In genomic region chr16:5032748-5033167, GRCh38 we compare ENCODE assay signal across 1 cellular context.
TF ChIP-seq lines count a peak whose summit lies in the region.

No MANE protein-coding gene starts in this region.

TF ChIP-seq in GM23338, 12 proteins besides CTCF, POLR2A, EP300 and RAD21 (continued from another document):
- TF ChIP-seq, protein P1, sequence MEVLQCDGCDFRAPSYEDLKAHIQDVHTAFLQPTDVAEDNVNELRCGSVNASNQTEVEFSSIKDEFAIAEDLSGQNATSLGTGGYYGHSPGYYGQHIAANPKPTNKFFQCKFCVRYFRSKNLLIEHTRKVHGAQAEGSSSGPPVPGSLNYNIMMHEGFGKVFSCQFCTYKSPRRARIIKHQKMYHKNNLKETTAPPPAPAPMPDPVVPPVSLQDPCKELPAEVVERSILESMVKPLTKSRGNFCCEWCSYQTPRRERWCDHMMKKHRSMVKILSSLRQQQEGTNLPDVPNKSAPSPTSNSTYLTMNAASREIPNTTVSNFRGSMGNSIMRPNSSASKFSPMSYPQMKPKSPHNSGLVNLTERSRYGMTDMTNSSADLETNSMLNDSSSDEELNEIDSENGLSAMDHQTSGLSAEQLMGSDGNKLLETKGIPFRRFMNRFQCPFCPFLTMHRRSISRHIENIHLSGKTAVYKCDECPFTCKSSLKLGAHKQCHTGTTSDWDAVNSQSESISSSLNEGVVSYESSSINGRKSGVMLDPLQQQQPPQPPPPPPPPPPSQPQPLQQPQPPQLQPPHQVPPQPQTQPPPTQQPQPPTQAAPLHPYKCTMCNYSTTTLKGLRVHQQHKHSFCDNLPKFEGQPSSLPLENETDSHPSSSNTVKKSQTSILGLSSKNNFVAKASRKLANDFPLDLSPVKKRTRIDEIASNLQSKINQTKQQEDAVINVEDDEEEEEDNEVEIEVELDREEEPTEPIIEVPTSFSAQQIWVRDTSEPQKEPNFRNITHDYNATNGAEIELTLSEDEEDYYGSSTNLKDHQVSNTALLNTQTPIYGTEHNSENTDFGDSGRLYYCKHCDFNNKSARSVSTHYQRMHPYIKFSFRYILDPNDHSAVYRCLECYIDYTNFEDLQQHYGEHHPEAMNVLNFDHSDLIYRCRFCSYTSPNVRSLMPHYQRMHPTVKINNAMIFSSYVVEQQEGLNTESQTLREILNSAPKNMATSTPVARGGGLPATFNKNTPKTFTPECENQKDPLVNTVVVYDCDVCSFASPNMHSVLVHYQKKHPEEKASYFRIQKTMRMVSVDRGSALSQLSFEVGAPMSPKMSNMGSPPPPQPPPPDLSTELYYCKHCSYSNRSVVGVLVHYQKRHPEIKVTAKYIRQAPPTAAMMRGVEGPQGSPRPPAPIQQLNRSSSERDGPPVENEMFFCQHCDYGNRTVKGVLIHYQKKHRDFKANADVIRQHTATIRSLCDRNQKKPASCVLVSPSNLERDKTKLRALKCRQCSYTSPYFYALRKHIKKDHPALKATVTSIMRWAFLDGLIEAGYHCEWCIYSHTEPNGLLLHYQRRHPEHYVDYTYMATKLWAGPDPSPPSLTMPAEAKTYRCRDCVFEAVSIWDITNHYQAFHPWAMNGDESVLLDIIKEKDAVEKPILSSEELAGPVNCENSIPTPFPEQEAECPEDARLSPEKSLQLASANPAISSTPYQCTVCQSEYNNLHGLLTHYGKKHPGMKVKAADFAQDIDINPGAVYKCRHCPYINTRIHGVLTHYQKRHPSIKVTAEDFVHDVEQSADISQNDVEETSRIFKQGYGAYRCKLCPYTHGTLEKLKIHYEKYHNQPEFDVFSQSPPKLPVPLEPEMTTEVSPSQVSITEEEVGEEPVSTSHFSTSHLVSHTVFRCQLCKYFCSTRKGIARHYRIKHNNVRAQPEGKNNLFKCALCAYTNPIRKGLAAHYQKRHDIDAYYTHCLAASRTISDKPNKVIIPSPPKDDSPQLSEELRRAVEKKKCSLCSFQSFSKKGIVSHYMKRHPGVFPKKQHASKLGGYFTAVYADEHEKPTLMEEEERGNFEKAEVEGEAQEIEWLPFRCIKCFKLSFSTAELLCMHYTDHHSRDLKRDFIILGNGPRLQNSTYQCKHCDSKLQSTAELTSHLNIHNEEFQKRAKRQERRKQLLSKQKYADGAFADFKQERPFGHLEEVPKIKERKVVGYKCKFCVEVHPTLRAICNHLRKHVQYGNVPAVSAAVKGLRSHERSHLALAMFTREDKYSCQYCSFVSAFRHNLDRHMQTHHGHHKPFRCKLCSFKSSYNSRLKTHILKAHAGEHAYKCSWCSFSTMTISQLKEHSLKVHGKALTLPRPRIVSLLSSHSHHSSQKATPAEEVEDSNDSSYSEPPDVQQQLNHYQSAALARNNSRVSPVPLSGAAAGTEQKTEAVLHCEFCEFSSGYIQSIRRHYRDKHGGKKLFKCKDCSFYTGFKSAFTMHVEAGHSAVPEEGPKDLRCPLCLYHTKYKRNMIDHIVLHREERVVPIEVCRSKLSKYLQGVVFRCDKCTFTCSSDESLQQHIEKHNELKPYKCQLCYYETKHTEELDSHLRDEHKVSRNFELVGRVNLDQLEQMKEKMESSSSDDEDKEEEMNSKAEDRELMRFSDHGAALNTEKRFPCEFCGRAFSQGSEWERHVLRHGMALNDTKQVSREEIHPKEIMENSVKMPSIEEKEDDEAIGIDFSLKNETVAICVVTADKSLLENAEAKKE (CRISPR knock-in tag; IDR thresholded peaks at IDR 0.05): no peak
- TF ChIP-seq, protein P2, sequence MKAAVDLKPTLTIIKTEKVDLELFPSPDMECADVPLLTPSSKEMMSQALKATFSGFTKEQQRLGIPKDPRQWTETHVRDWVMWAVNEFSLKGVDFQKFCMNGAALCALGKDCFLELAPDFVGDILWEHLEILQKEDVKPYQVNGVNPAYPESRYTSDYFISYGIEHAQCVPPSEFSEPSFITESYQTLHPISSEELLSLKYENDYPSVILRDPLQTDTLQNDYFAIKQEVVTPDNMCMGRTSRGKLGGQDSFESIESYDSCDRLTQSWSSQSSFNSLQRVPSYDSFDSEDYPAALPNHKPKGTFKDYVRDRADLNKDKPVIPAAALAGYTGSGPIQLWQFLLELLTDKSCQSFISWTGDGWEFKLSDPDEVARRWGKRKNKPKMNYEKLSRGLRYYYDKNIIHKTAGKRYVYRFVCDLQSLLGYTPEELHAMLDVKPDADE (IDR thresholded peaks at IDR 0.05): no peak
- TF ChIP-seq EZH2phosphoT487 (IDR thresholded peaks at IDR 0.05; ENCODE audit: unreplicated experiment) (no peak), JUNB (IDR thresholded peaks at IDR 0.05; ENCODE audit: unreplicated experiment) (no peak)
